In the genomic region with DNA sequence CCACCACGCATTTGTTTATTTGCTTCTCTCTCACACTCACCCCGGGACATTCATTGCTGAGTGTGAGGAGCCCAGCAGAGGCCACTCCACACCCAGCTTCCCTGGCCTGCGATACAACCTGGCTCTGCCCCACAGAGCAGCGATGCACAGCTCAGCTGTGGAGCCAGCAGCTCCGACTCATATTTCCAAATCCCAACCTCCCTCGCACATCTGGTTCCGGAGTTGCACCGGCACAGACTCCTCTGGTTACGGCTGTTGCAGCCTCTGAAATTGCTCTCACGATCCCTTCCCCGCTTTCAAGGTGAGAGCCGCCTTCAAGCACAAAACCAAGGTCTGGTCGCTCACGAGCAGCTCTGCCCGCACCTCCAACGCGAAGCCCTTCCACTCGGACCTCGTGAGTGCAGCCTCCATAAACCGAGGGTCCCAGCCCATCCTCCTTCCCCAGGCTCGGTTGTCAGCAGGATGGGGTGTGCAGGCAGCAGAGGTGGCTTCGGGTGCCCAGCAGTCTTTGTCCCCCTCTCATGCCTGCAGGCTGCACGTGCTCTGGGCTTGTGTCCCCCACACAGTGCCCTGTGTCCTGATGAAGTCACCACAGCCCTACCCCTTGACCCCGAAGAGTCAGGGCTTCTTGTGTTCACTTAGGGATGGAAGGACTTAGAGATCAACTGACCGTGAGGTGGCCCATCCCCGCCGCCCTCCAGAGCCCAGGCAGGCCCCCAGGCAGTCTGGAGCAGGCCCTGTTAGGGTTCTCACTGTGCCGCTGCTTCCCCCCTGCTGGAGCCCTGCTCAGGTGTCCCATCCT, we compare ENCODE assay signal across 10 cellular contexts.
DNase-seq lines count a peak whose midpoint lies in the region; ATAC-seq and TF ChIP-seq lines count a peak whose summit lies in the region.
"Had no signal": no experiment of that assay in that cellular context is flagged by ENCODE, and none has a peak within 500 bp of the region (broad histone marks: within the 10 kb centered on the region; RNA-seq: fewer than 3 reads in every experiment).

No MANE protein-coding gene starts in this region.

- H3K4me2 ChIP-seq in GM23338 = no peak overlapping the region

- H3K4me1 Mint-ChIP-seq in GM23338 = peaks cover 5% of the 10 kb centered on the region

- H3K4me3 ChIP-seq in GM23338 = no peak overlapping the region
- H3K4me3 ChIP-seq in fibroblast of mammary gland (ENCODE audit: control insufficient read depth, low read depth, low read length) = no peak overlapping the region

- H3K4me1 ChIP-seq in GM23338 (ENCODE audit: insufficient read depth) = no peaks in the 10 kb centered on the region

- H3K27ac ChIP-seq in GM23338 (ENCODE audit: low read depth) = no peak overlapping the region

- no peak overlapping the region for H3K4me3 Mint-ChIP-seq in GM23338
- H3K4me3 Mint-ChIP-seq: effector memory CD8-positive, alpha-beta T cell had no signal

- ATAC-seq in GM23338 = peak; percentile 75
- peak; percentile 42 for ATAC-seq in omental fat pad (ENCODE audit: low FRiP score)
- ATAC-seq in HG03175 (IDR thresholded peaks at IDR 0.05; ENCODE audit: unreplicated experiment) = no peak
- ATAC-seq in HG03565 (IDR thresholded peaks at IDR 0.05; ENCODE audit: unreplicated experiment) = no peak
- ATAC-seq: effector memory CD8-positive, alpha-beta T cell had no signal

- no peaks in the 10 kb centered on the region for H4K20me1 ChIP-seq in GM23338 (replicated peaks; ENCODE audit: insufficient read depth)

- DNase-seq in GM23338 (ENCODE audit: low spot score) (no peak), NCI-H2171 treated with DMSO at 0.1 percent for 48 hours (lab: John Stamatoyannopoulos, UW) (peak; percentile 89), fibroblast of mammary gland (ENCODE audit: low read depth) (peak; percentile 31), omental fat pad (ENCODE audit: low spot score) (no peak), NOMO-1 (lab: John Stamatoyannopoulos, UW; ENCODE audit: unreplicated experiment in 2 of 2) (no peak), retina (no peak)
- DNase-seq: effector memory CD8-positive, alpha-beta T cell; NCI-H1092 had no signal

- no peak overlapping the region for H3K27ac Mint-ChIP-seq in GM23338

- H3F3A ChIP-seq in GM23338 (replicated peaks; ENCODE audit: low read depth) = no peaks in the 10 kb centered on the region

- peak overlapping the region; percentile 66 for H2AFZ ChIP-seq in GM23338

- no peaks in the 10 kb centered on the region for H3K9me3 Mint-ChIP-seq in GM23338
- H3K9me3 Mint-ChIP-seq: effector memory CD8-positive, alpha-beta T cell had no signal

- no peaks in the 10 kb centered on the region for H3K27me3 ChIP-seq in GM23338 (ENCODE audit: insufficient read depth)

- TF ChIP-seq CTCF in GM23338 (conservative IDR thresholded peaks at IDR 0.05; ENCODE audit: low read depth in 2 of 2) (peak in 1 of 2 experiments; percentile 41; a peak in 2 of 4 replicates), fibroblast of mammary gland (conservative IDR thresholded peaks at IDR 0.05; ENCODE audit: control insufficient read depth, insufficient read depth, low read depth, low read length) (no peak), omental fat pad (IDR thresholded peaks at IDR 0.05) (no peak)

- H3K79me2 ChIP-seq in GM23338 (replicated peaks; ENCODE audit: insufficient read depth) = no peaks in the 10 kb centered on the region

- H3K9me2 ChIP-seq in GM23338 (ENCODE audit: insufficient read depth) = no peaks in the 10 kb centered on the region

- H3K27me3 Mint-ChIP-seq in GM23338 (ENCODE audit: insufficient read depth, low read depth, poor library complexity) = peaks cover 7% of the 10 kb centered on the region

- H3K36me3 Mint-ChIP-seq in GM23338 (ENCODE audit: low read depth) = no peaks in the 10 kb centered on the region

- no peaks in the 10 kb centered on the region for H3K36me3 ChIP-seq in GM23338 (ENCODE audit: insufficient read depth)

TF ChIP-seq in GM23338, 12 proteins besides CTCF, POLR2A, EP300 and RAD21 (continues in another document):
- no peak for TF ChIP-seq CREB1 (CRISPR knock-in tag; IDR thresholded peaks at IDR 0.05; ENCODE audit: low read depth)
- TF ChIP-seq, protein P1, sequence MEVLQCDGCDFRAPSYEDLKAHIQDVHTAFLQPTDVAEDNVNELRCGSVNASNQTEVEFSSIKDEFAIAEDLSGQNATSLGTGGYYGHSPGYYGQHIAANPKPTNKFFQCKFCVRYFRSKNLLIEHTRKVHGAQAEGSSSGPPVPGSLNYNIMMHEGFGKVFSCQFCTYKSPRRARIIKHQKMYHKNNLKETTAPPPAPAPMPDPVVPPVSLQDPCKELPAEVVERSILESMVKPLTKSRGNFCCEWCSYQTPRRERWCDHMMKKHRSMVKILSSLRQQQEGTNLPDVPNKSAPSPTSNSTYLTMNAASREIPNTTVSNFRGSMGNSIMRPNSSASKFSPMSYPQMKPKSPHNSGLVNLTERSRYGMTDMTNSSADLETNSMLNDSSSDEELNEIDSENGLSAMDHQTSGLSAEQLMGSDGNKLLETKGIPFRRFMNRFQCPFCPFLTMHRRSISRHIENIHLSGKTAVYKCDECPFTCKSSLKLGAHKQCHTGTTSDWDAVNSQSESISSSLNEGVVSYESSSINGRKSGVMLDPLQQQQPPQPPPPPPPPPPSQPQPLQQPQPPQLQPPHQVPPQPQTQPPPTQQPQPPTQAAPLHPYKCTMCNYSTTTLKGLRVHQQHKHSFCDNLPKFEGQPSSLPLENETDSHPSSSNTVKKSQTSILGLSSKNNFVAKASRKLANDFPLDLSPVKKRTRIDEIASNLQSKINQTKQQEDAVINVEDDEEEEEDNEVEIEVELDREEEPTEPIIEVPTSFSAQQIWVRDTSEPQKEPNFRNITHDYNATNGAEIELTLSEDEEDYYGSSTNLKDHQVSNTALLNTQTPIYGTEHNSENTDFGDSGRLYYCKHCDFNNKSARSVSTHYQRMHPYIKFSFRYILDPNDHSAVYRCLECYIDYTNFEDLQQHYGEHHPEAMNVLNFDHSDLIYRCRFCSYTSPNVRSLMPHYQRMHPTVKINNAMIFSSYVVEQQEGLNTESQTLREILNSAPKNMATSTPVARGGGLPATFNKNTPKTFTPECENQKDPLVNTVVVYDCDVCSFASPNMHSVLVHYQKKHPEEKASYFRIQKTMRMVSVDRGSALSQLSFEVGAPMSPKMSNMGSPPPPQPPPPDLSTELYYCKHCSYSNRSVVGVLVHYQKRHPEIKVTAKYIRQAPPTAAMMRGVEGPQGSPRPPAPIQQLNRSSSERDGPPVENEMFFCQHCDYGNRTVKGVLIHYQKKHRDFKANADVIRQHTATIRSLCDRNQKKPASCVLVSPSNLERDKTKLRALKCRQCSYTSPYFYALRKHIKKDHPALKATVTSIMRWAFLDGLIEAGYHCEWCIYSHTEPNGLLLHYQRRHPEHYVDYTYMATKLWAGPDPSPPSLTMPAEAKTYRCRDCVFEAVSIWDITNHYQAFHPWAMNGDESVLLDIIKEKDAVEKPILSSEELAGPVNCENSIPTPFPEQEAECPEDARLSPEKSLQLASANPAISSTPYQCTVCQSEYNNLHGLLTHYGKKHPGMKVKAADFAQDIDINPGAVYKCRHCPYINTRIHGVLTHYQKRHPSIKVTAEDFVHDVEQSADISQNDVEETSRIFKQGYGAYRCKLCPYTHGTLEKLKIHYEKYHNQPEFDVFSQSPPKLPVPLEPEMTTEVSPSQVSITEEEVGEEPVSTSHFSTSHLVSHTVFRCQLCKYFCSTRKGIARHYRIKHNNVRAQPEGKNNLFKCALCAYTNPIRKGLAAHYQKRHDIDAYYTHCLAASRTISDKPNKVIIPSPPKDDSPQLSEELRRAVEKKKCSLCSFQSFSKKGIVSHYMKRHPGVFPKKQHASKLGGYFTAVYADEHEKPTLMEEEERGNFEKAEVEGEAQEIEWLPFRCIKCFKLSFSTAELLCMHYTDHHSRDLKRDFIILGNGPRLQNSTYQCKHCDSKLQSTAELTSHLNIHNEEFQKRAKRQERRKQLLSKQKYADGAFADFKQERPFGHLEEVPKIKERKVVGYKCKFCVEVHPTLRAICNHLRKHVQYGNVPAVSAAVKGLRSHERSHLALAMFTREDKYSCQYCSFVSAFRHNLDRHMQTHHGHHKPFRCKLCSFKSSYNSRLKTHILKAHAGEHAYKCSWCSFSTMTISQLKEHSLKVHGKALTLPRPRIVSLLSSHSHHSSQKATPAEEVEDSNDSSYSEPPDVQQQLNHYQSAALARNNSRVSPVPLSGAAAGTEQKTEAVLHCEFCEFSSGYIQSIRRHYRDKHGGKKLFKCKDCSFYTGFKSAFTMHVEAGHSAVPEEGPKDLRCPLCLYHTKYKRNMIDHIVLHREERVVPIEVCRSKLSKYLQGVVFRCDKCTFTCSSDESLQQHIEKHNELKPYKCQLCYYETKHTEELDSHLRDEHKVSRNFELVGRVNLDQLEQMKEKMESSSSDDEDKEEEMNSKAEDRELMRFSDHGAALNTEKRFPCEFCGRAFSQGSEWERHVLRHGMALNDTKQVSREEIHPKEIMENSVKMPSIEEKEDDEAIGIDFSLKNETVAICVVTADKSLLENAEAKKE (CRISPR knock-in tag; IDR thresholded peaks at IDR 0.05) = no peak
- TF ChIP-seq, protein P2, sequence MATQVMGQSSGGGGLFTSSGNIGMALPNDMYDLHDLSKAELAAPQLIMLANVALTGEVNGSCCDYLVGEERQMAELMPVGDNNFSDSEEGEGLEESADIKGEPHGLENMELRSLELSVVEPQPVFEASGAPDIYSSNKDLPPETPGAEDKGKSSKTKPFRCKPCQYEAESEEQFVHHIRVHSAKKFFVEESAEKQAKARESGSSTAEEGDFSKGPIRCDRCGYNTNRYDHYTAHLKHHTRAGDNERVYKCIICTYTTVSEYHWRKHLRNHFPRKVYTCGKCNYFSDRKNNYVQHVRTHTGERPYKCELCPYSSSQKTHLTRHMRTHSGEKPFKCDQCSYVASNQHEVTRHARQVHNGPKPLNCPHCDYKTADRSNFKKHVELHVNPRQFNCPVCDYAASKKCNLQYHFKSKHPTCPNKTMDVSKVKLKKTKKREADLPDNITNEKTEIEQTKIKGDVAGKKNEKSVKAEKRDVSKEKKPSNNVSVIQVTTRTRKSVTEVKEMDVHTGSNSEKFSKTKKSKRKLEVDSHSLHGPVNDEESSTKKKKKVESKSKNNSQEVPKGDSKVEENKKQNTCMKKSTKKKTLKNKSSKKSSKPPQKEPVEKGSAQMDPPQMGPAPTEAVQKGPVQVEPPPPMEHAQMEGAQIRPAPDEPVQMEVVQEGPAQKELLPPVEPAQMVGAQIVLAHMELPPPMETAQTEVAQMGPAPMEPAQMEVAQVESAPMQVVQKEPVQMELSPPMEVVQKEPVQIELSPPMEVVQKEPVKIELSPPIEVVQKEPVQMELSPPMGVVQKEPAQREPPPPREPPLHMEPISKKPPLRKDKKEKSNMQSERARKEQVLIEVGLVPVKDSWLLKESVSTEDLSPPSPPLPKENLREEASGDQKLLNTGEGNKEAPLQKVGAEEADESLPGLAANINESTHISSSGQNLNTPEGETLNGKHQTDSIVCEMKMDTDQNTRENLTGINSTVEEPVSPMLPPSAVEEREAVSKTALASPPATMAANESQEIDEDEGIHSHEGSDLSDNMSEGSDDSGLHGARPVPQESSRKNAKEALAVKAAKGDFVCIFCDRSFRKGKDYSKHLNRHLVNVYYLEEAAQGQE (IDR thresholded peaks at IDR 0.05; ENCODE audit: unreplicated experiment) = no peak

Comparison
In these comparisons a context has a peak if more than half of its experiments do, and no peak if none do; other contexts are left out.
1. ATAC-seq: peak in GM23338 (single experiment) and omental fat pad (single experiment); none in HG03175 (single experiment) and HG03565 (single experiment).
2. DNase-seq: peak in NCI-H2171 treated with DMSO at 0.1 percent for 48 hours (single experiment) and fibroblast of mammary gland (single experiment); none in GM23338 (single experiment), omental fat pad (single experiment), NOMO-1 (0 of 2) and retina (single experiment).